5 cellular contexts compared by ENCODE assay signal in the genomic region with DNA sequence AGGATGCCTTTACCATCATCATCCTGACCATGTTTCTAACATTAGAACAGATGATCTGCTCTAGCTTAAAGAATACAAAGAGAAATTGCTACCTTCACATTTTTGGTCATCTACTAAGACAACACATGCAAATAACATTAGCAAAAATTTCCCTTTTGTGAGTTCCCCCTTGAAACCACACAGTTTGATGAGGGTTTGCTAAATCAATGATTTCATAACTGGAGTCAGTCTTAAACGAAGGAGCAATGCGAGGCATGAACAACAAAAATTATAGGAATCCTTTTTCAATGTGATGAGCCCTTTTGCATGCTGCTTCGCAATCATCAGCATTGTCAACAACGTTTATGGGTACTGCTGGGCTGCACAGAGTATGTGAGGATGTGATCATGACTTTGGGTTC.
"Had no signal": no experiment of that assay in that cellular context is flagged by ENCODE, and none has a peak within 500 bp of the region (broad histone marks: within the 10 kb centered on the region; RNA-seq: fewer than 3 reads in every experiment).

No MANE protein-coding gene starts in this region.

- DNase-seq: IMR-90, KBM-7 had no signal

- H3K4me3 ChIP-seq: K562 had no signal

- H3K4me1 Mint-ChIP-seq: IgD-negative memory B cell had no signal

- H3K4me3 Mint-ChIP-seq: IgD-negative memory B cell had no signal

- H3K27ac Mint-ChIP-seq: IgD-negative memory B cell had no signal

- H3K27ac ChIP-seq: HL-60 had no signal

- H3K27me3 Mint-ChIP-seq: IgD-negative memory B cell had no signal

- H3K36me3 Mint-ChIP-seq: IgD-negative memory B cell had no signal
